In genomic region chr14:39268393-39268792, GRCh38 we compare ENCODE assay signal across 8 cellular contexts. TPM values are rescaled to one million over a fixed set of nuclear protein-coding genes. Genes with fewer than 3 reads are reported as not detected.
DNase-seq lines count a peak whose midpoint lies in the region; ATAC-seq and TF ChIP-seq lines count a peak whose summit lies in the region.

No MANE protein-coding gene starts in this region.

- no peaks in the 10 kb centered on the region for H3F3A ChIP-seq in smooth muscle cell (ENCODE audit: low read depth)

- peaks cover 24% of the 10 kb centered on the region for H3K4me1 ChIP-seq in smooth muscle cell (ENCODE audit: low read depth)

- peaks cover 18% of the 10 kb centered on the region for H3K9me3 Mint-ChIP-seq in T-helper 1 cell treated with Interleukin-12 subunit alpha and Interleukin-12 subunit beta and Interleukin-4 antibody, amounts not matched to agents 30 μg/mL and 1 μg/mL, for 36 hours

- no peaks in the 10 kb centered on the region for H3K27me3 ChIP-seq in HL-60 (ENCODE audit: insufficient read depth, poor library complexity, severe bottlenecking)
- H3K27me3 ChIP-seq in smooth muscle cell (ENCODE audit: low read depth): no peaks in the 10 kb centered on the region

- peaks cover 50% of the 10 kb centered on the region for H4K20me1 ChIP-seq in smooth muscle cell (ENCODE audit: low read depth)

- ATAC-seq in HG03039 (IDR thresholded peaks at IDR 0.05; ENCODE audit: unreplicated experiment) (no peak), GM21360 (IDR thresholded peaks at IDR 0.05; ENCODE audit: unreplicated experiment) (no peak)

- H3K27me3 Mint-ChIP-seq in T-helper 1 cell treated with Interleukin-12 subunit alpha and Interleukin-12 subunit beta and Interleukin-4 antibody, amounts not matched to agents 30 μg/mL and 1 μg/mL, for 36 hours (ENCODE audit: low read depth): no peaks in the 10 kb centered on the region

- H3K4me3 Mint-ChIP-seq in T-helper 1 cell treated with Interleukin-12 subunit alpha and Interleukin-12 subunit beta and Interleukin-4 antibody, amounts not matched to agents 30 μg/mL and 1 μg/mL, for 36 hours: peak overlapping the region; percentile 81

- WGBS in smooth muscle cell (ENCODE audit: low lambda C conversion rate): 24% methylated on average over 2 of the region's 2 CpGs

- no peak overlapping the region for H3K9ac ChIP-seq in smooth muscle cell (ENCODE audit: low read depth)

- no peaks in the 10 kb centered on the region for H3K36me3 ChIP-seq in smooth muscle cell (ENCODE audit: low read depth)

- H3K4me1 Mint-ChIP-seq in T-helper 1 cell treated with Interleukin-12 subunit alpha and Interleukin-12 subunit beta and Interleukin-4 antibody, amounts not matched to agents 30 μg/mL and 1 μg/mL, for 36 hours (ENCODE audit: low read depth): peaks cover 52% of the 10 kb centered on the region

- no peaks in the 10 kb centered on the region for H3K9me3 ChIP-seq in smooth muscle cell (replicated peaks; ENCODE audit: low read depth)

- H3K4me2 ChIP-seq in smooth muscle cell: peak overlapping the region; percentile 92

- peaks cover 29% of the 10 kb centered on the region for H3K36me3 Mint-ChIP-seq in T-helper 1 cell treated with Interleukin-12 subunit alpha and Interleukin-12 subunit beta and Interleukin-4 antibody, amounts not matched to agents 30 μg/mL and 1 μg/mL, for 36 hours (ENCODE audit: low read depth)

- H3K4me3 ChIP-seq in HL-60 (replicated peaks; ENCODE audit: insufficient read depth, low read length) (peak overlapping the region; percentile 75), foreskin fibroblast (ENCODE audit: low read depth in 1 of 2, low read length in 2 of 2) (peak overlapping the region; percentile 71 to 99), smooth muscle cell (peak overlapping the region; percentile 79)

- peaks cover 62% of the 10 kb centered on the region for H3K79me2 ChIP-seq in smooth muscle cell (ENCODE audit: low read depth)

- no peak overlapping the region for H2AFZ ChIP-seq in smooth muscle cell (ENCODE audit: low read depth)

- peak overlapping the region; percentile 94 for H3K27ac Mint-ChIP-seq in T-helper 1 cell treated with Interleukin-12 subunit alpha and Interleukin-12 subunit beta and Interleukin-4 antibody, amounts not matched to agents 30 μg/mL and 1 μg/mL, for 36 hours

- TF ChIP-seq CTCF in HL-60 (IDR thresholded peaks at IDR 0.05; ENCODE audit: insufficient read depth, low read length) (no peak), foreskin fibroblast (IDR thresholded peaks at IDR 0.05; ENCODE audit: low read depth, low read length) (no peak), smooth muscle cell (IDR thresholded peaks at IDR 0.05; ENCODE audit: borderline replicate concordance, insufficient read depth, poor library complexity, severe bottlenecking) (no peak)

- DNase-seq in Ammon's horn (ENCODE audit: low spot score): peak; percentile 5
- no peak for DNase-seq in HL-60 (ENCODE audit: low read depth in 1 of 2, low spot score in 1 of 2)
- peak in 1 of 2 donors; percentile 19 for DNase-seq in foreskin fibroblast
- no peak for DNase-seq in smooth muscle cell (lab: John Stamatoyannopoulos, UW; ENCODE audit: unreplicated experiment)
- DNase-seq in amygdala (lab: John Stamatoyannopoulos, UW): no peak

- peak overlapping the region; percentile 100 for H3K27ac ChIP-seq in HL-60 (replicated peaks)
- H3K27ac ChIP-seq in smooth muscle cell (ENCODE audit: low read depth): no peak overlapping the region

RNA-seq across cellular contexts. Expression of gene MIA2, which starts 34.7 kb away (rescaled TPM):
- total RNA-seq in smooth muscle cell: 18.6 and 28.4 TPM in 2 replicates
- polyA plus RNA-seq in smooth muscle cell: 14.5 and 14.6 TPM in 2 replicates
